ENCODE assay signal across 8 cellular contexts in the genomic region with DNA sequence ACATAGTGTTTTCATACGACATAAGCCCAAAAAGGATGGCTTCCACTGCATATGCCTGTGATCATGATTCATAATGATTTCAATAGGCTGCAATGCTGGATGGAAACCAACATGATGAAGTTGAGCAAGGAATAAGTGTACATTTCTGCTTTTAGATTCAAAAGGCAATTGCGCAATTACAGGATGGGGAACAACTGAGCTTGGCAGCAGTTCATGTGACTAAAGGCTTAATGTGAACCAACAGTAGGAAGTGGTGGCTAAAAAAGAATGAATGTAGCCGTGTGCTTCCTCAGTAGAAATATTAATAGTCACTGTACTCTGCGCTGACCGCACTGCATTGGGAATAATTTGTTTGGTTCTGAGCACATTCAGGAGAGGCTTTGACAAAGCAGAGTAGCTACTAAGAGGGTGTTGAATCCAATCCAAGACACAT. TPM values are rescaled to one million over a fixed set of nuclear protein-coding genes. Genes with fewer than 3 reads are reported as not detected.
DNase-seq lines count a peak whose midpoint lies in the region; TF ChIP-seq lines count a peak whose summit lies in the region.

No MANE protein-coding gene starts in this region.

- H3K36me3 Mint-ChIP-seq in HFFc6 (ENCODE audit: low read depth) (no peaks in the 10 kb centered on the region), glutamatergic neuron (ENCODE audit: unreplicated experiment) (no peaks in the 10 kb centered on the region), endothelial cell (ENCODE audit: low read depth, unreplicated experiment) (no peaks in the 10 kb centered on the region)

- H3K27me3 Mint-ChIP-seq in HFFc6 (ENCODE audit: insufficient read depth) (peaks cover 8% of the 10 kb centered on the region), glutamatergic neuron (ENCODE audit: unreplicated experiment) (no peaks in the 10 kb centered on the region), endothelial cell (ENCODE audit: unreplicated experiment) (peaks cover 1% of the 10 kb centered on the region)

- intact Hi-C loops in left ventricle myocardium inferior (cut with micrococcal nuclease): no loop called here

- H3K4me2 ChIP-seq in smooth muscle cell: peak overlapping the region; percentile 57

- no peaks in the 10 kb centered on the region for H3K9me3 ChIP-seq in left ventricle myocardium inferior (replicated peaks)
- no peaks in the 10 kb centered on the region for H3K9me3 ChIP-seq in smooth muscle cell (replicated peaks; ENCODE audit: low read depth)

- 56% methylated on average over 5 of the region's 5 CpGs for WGBS in smooth muscle cell (ENCODE audit: low lambda C conversion rate)

- H3K36me3 ChIP-seq in left ventricle myocardium inferior: no peaks in the 10 kb centered on the region
- no peaks in the 10 kb centered on the region for H3K36me3 ChIP-seq in smooth muscle cell (ENCODE audit: low read depth)

- no peaks in the 10 kb centered on the region for H3K9me3 Mint-ChIP-seq in HFFc6
- no peaks in the 10 kb centered on the region for H3K9me3 Mint-ChIP-seq in glutamatergic neuron (ENCODE audit: unreplicated experiment)
- H3K9me3 Mint-ChIP-seq in endothelial cell (ENCODE audit: unreplicated experiment): no peaks in the 10 kb centered on the region

- H3K4me3 Mint-ChIP-seq in HFFc6: peak overlapping the region; percentile 54
- H3K4me3 Mint-ChIP-seq in glutamatergic neuron (ENCODE audit: unreplicated experiment): no peak overlapping the region
- H3K4me3 Mint-ChIP-seq in endothelial cell (ENCODE audit: unreplicated experiment): no peak overlapping the region

- peak overlapping the region; percentile 19 for H3K9ac ChIP-seq in smooth muscle cell (ENCODE audit: low read depth)

- no peaks in the 10 kb centered on the region for H3F3A ChIP-seq in smooth muscle cell (ENCODE audit: low read depth)

- peak overlapping the region; percentile 91 for H3K27ac ChIP-seq in left ventricle myocardium inferior (replicated peaks)
- H3K27ac ChIP-seq in smooth muscle cell (ENCODE audit: low read depth): peak overlapping the region; percentile 70

- peaks cover 43% of the 10 kb centered on the region for H3K4me1 Mint-ChIP-seq in HFFc6 (ENCODE audit: low read depth)
- peaks cover 3% of the 10 kb centered on the region for H3K4me1 Mint-ChIP-seq in glutamatergic neuron (ENCODE audit: low read depth, unreplicated experiment)
- peaks cover 16% of the 10 kb centered on the region for H3K4me1 Mint-ChIP-seq in endothelial cell (ENCODE audit: unreplicated experiment)

- no peaks in the 10 kb centered on the region for H3K79me2 ChIP-seq in smooth muscle cell (ENCODE audit: low read depth)

- H3K4me3 ChIP-seq in left ventricle myocardium inferior (peak overlapping the region; percentile 15), smooth muscle cell (no peak overlapping the region)

- peak overlapping the region; percentile 26 for H2AFZ ChIP-seq in smooth muscle cell (ENCODE audit: low read depth)

- H3K4me1 ChIP-seq in left ventricle myocardium inferior (peaks cover 80% of the 10 kb centered on the region), smooth muscle cell (ENCODE audit: low read depth) (peaks cover 7% of the 10 kb centered on the region)

- H3K27ac Mint-ChIP-seq in HFFc6 (peak overlapping the region; percentile 94), glutamatergic neuron (ENCODE audit: unreplicated experiment) (no peak overlapping the region), endothelial cell (ENCODE audit: unreplicated experiment) (no peak overlapping the region)

- H3K27me3 ChIP-seq in left ventricle myocardium inferior (ENCODE audit: low read depth) (no peaks in the 10 kb centered on the region), smooth muscle cell (ENCODE audit: low read depth) (no peaks in the 10 kb centered on the region)

- H4K20me1 ChIP-seq in smooth muscle cell (ENCODE audit: low read depth): no peaks in the 10 kb centered on the region

- TF ChIP-seq CTCF in HFFc6 (IDR thresholded peaks at IDR 0.05) (no peak), left ventricle myocardium inferior (IDR thresholded peaks at IDR 0.05; ENCODE audit: borderline replicate concordance) (no peak), smooth muscle cell (IDR thresholded peaks at IDR 0.05; ENCODE audit: borderline replicate concordance, insufficient read depth, poor library complexity, severe bottlenecking) (no peak), glutamatergic neuron (IDR thresholded peaks at IDR 0.05; ENCODE audit: partially characterized antibody, unreplicated experiment) (no peak), endothelial cell (IDR thresholded peaks at IDR 0.05; ENCODE audit: unreplicated experiment) (no peak)

- DNase-seq in HFFc6 (peak; percentile 99), UCSD-AML1 (lab: John Stamatoyannopoulos, UW; ENCODE audit: unreplicated experiment) (peak; percentile 50), left ventricle myocardium inferior (peak; percentile 34), smooth muscle cell (lab: John Stamatoyannopoulos, UW; ENCODE audit: unreplicated experiment) (no peak), glutamatergic neuron (no peak), NCI-H510A treated with DMSO at 0.1 percent for 48 hours (lab: John Stamatoyannopoulos, UW) (no peak), endothelial cell (ENCODE audit: low spot score) (no peak)
- DNase-seq in activated effector memory CD4-positive, alpha-beta T cell treated with Interleukin-2 at 50 U/mL for 16 hours: no peak

RNA-seq across cellular contexts. Expression of gene SLC1A3, which starts 51.2 kb away (rescaled TPM):
- total RNA-seq in HFFc6 (2021; fragmentation: NEBNext Ultra II Directional; extraction: Animal tissue kit (Norgen Biotek cat#: 25700)): under 1 TPM in 1 of 6 experiments, not detected in 5; 0.14 TPM
- total RNA-seq in left ventricle myocardium inferior (144 TPM), smooth muscle cell (6.8 and 7.2 TPM in 2 replicates), glutamatergic neuron (ENCODE audit: unreplicated experiment) (1.6 TPM), endothelial cell (ENCODE audit: unreplicated experiment) (4.0 TPM)
- polyA plus RNA-seq in smooth muscle cell: 2.1 and 3.1 TPM in 2 replicates

Comparison
In these comparisons a context has a peak if more than half of its experiments do, and no peak if none do; other contexts are left out.
1. DNase-seq: peak in HFFc6 (single experiment), UCSD-AML1 (single experiment) and left ventricle myocardium inferior (single experiment); none in smooth muscle cell (single experiment), glutamatergic neuron (single experiment), NCI-H510A treated with DMSO at 0.1 percent for 48 hours (single experiment), endothelial cell (single experiment) and activated effector memory CD4-positive, alpha-beta T cell treated with Interleukin-2 at 50 U/mL for 16 hours (single experiment).
2. RNA of gene SLC1A3, which starts 51.2 kb away (total RNA-seq): 144 TPM in left ventricle myocardium inferior (single experiment); 6.8 to 7.2 TPM in smooth muscle cell, 4.0 TPM in endothelial cell (single experiment), 1.6 TPM in glutamatergic neuron (single experiment) and 0.14 TPM in HFFc6; every median in the first group is over 10 times any median in the second.